In genomic region chr11:577611-577894, GRCh38 we compare ENCODE assay signal across 10 cellular contexts. TPM values are rescaled to one million over a fixed set of nuclear protein-coding genes. Genes with fewer than 3 reads are reported as not detected.
DNase-seq lines count a peak whose midpoint lies in the region; ATAC-seq and TF ChIP-seq lines count a peak whose summit lies in the region.
"Had no signal": no experiment of that assay in that cellular context is flagged by ENCODE, and none has a peak within 500 bp of the region (broad histone marks: within the 10 kb centered on the region; RNA-seq: fewer than 3 reads in every experiment).

No MANE protein-coding gene starts in this region.

- CTCF ChIA-PET in activated CD8-positive, alpha-beta T cell treated with anti-CD3 and anti-CD28 coated beads, Interleukin-2, amount 10 ng/mL, durations not matched to agents 7 days and 5 days (lab: Charles Lee) = interaction anchor here (1.3 to 1.6 kb wide), 3 partner anchors 10 to 145 kb away, joined by 3 to 5 read pairs (median 3); no protein-coding TSS in a partner anchor

- no peaks in the 10 kb centered on the region for H3K9me3 Mint-ChIP-seq in HFFc6
- no peaks in the 10 kb centered on the region for H3K9me3 Mint-ChIP-seq in activated CD8-positive, alpha-beta T cell treated with anti-CD3 and anti-CD28 coated beads, Interleukin-2, amount 10 ng/mL, durations not matched to agents 7 days and 5 days (ENCODE audit: insufficient read depth)
- no peaks in the 10 kb centered on the region for H3K9me3 Mint-ChIP-seq in stimulated activated effector memory CD8-positive, alpha-beta T cell treated with anti-CD3 and anti-CD28 coated beads, Interleukin-12 subunit alpha, Interleukin-12 subunit beta, amount 100 ng/mL, for 72 hours

- peak overlapping the region; percentile 95 for H3K4me3 Mint-ChIP-seq in HFFc6
- peak overlapping the region; percentile 88 for H3K4me3 Mint-ChIP-seq in activated CD8-positive, alpha-beta T cell treated with anti-CD3 and anti-CD28 coated beads, Interleukin-2, amount 10 ng/mL, durations not matched to agents 7 days and 5 days
- peak overlapping the region; percentile 82 for H3K4me3 Mint-ChIP-seq in stimulated activated effector memory CD8-positive, alpha-beta T cell treated with anti-CD3 and anti-CD28 coated beads, Interleukin-12 subunit alpha, Interleukin-12 subunit beta, amount 100 ng/mL, for 72 hours

- no peak for ATAC-seq in activated CD8-positive, alpha-beta T cell treated with anti-CD3 and anti-CD28 coated beads, Interleukin-2, amount 10 ng/mL, durations not matched to agents 7 days and 5 days
- ATAC-seq in stimulated activated effector memory CD8-positive, alpha-beta T cell treated with anti-CD3 and anti-CD28 coated beads, Interleukin-12 subunit alpha, Interleukin-12 subunit beta, amount 100 ng/mL, for 72 hours = no peak
- ATAC-seq in HG03280 (IDR thresholded peaks at IDR 0.05; ENCODE audit: unreplicated experiment) = no peak

- POLR2A ChIA-PET in activated CD8-positive, alpha-beta T cell treated with anti-CD3 and anti-CD28 coated beads, Interleukin-2, amount 10 ng/mL, durations not matched to agents 7 days and 5 days (lab: Charles Lee) = interaction anchor here (0.8 to 3.9 kb wide), 5 partner anchors 9 to 38 kb away, joined by 3 to 30 read pairs (median 4); partner anchors contain the start of gene IRF7

- TF ChIP-seq CTCF in HFFc6 (IDR thresholded peaks at IDR 0.05) = no peak

- H3K27ac Mint-ChIP-seq in HFFc6 = peak overlapping the region; percentile 85
- peak overlapping the region; percentile 87 for H3K27ac Mint-ChIP-seq in activated CD8-positive, alpha-beta T cell treated with anti-CD3 and anti-CD28 coated beads, Interleukin-2, amount 10 ng/mL, durations not matched to agents 7 days and 5 days
- peak overlapping the region; percentile 84 for H3K27ac Mint-ChIP-seq in stimulated activated effector memory CD8-positive, alpha-beta T cell treated with anti-CD3 and anti-CD28 coated beads, Interleukin-12 subunit alpha, Interleukin-12 subunit beta, amount 100 ng/mL, for 72 hours

- H3K36me3 Mint-ChIP-seq in HFFc6 (ENCODE audit: low read depth) = peaks cover 9% of the 10 kb centered on the region; the same call in 1 of the 2 replicates
- peaks cover 34% of the 10 kb centered on the region for H3K36me3 Mint-ChIP-seq in activated CD8-positive, alpha-beta T cell treated with anti-CD3 and anti-CD28 coated beads, Interleukin-2, amount 10 ng/mL, durations not matched to agents 7 days and 5 days (ENCODE audit: low read depth)
- H3K36me3 Mint-ChIP-seq in stimulated activated effector memory CD8-positive, alpha-beta T cell treated with anti-CD3 and anti-CD28 coated beads, Interleukin-12 subunit alpha, Interleukin-12 subunit beta, amount 100 ng/mL, for 72 hours = peaks cover 61% of the 10 kb centered on the region

- H3K4me3 ChIP-seq in iPS-11a (ENCODE audit: low read depth, low read length) = peak overlapping the region; percentile 93

- peaks cover 42% of the 10 kb centered on the region for H3K4me1 Mint-ChIP-seq in HFFc6 (ENCODE audit: low read depth)
- H3K4me1 Mint-ChIP-seq in activated CD8-positive, alpha-beta T cell treated with anti-CD3 and anti-CD28 coated beads, Interleukin-2, amount 10 ng/mL, durations not matched to agents 7 days and 5 days (ENCODE audit: low read depth) = peaks cover 58% of the 10 kb centered on the region
- peaks cover 60% of the 10 kb centered on the region for H3K4me1 Mint-ChIP-seq in stimulated activated effector memory CD8-positive, alpha-beta T cell treated with anti-CD3 and anti-CD28 coated beads, Interleukin-12 subunit alpha, Interleukin-12 subunit beta, amount 100 ng/mL, for 72 hours

- peaks cover 3% of the 10 kb centered on the region; the same call in 1 of the 2 replicates for H3K27me3 Mint-ChIP-seq in HFFc6 (ENCODE audit: insufficient read depth)
- H3K27me3 Mint-ChIP-seq in activated CD8-positive, alpha-beta T cell treated with anti-CD3 and anti-CD28 coated beads, Interleukin-2, amount 10 ng/mL, durations not matched to agents 7 days and 5 days (ENCODE audit: low read depth) = peaks cover 15% of the 10 kb centered on the region

- no peak for DNase-seq in HFFc6
- no peak for DNase-seq in activated CD8-positive, alpha-beta T cell treated with anti-CD3 and anti-CD28 coated beads, Interleukin-2, amount 10 ng/mL, durations not matched to agents 7 days and 5 days
- DNase-seq in stimulated activated effector memory CD8-positive, alpha-beta T cell treated with anti-CD3 and anti-CD28 coated beads, Interleukin-12 subunit alpha, Interleukin-12 subunit beta, amount 100 ng/mL, for 72 hours (ENCODE audit: low spot score in 2 of 2) = no peak
- DNase-seq in DMS153 treated with DMSO at 0.1 percent for 48 hours (lab: John Stamatoyannopoulos, UW; ENCODE audit: unreplicated experiment) = no peak
- DNase-seq in SK-N-DZ (ENCODE audit: low spot score) = no peak
- no peak for DNase-seq in cortex of kidney (lab: John Stamatoyannopoulos, UW)
- DNase-seq: islet precursor cell, T1000 had no signal

RNA-seq across cellular contexts. Expression of gene PHRF1, which starts 1.3 kb away (rescaled TPM):
- total RNA-seq in HFFc6 (2021; fragmentation: NEBNext Ultra II Directional; extraction: Animal tissue kit (Norgen Biotek cat#: 25700)) = 10 to 100 TPM; 23.8 to 27.5 (median 24.8) TPM
- 10 to 100 TPM; 53.7 to 58.1 TPM for total RNA-seq in activated CD8-positive, alpha-beta T cell treated with anti-CD3 and anti-CD28 coated beads, Interleukin-2, amount 10 ng/mL, durations not matched to agents 7 days and 5 days
- 16.2 and 26.4 TPM in 2 replicates for polyA plus RNA-seq in SK-N-DZ (2014; cell fraction: cytosol; rRNA removed)
- polyA plus RNA-seq in SK-N-DZ (2014; cell fraction: nucleus; rRNA removed) = 24.4 and 26.5 TPM in 2 replicates

RNA-seq across cellular contexts. Expression of gene RASSF7, which starts 16.8 kb away (rescaled TPM):
- 10 to 100 TPM; 10.1 to 18.8 (median 12.7) TPM for total RNA-seq in HFFc6 (2021; fragmentation: NEBNext Ultra II Directional; extraction: Animal tissue kit (Norgen Biotek cat#: 25700))
- 10 to 100 TPM; 32.2 to 36.1 TPM for total RNA-seq in activated CD8-positive, alpha-beta T cell treated with anti-CD3 and anti-CD28 coated beads, Interleukin-2, amount 10 ng/mL, durations not matched to agents 7 days and 5 days
- 25.4 and 30.7 TPM in 2 replicates for polyA plus RNA-seq in SK-N-DZ (2014; cell fraction: cytosol; rRNA removed)
- 37.4 and 45.5 TPM in 2 replicates for polyA plus RNA-seq in SK-N-DZ (2014; cell fraction: nucleus; rRNA removed)

RNA-seq across cellular contexts. Expression of gene LMNTD2, which starts 17.0 kb away (rescaled TPM):
- 1 to 10 TPM in 3 of 6 experiments, under 1 TPM in 3; 0.37 to 2.3 (median 0.97) TPM for total RNA-seq in HFFc6 (2021; fragmentation: NEBNext Ultra II Directional; extraction: Animal tissue kit (Norgen Biotek cat#: 25700))
- under 1 TPM; 0.34 to 0.81 TPM for total RNA-seq in activated CD8-positive, alpha-beta T cell treated with anti-CD3 and anti-CD28 coated beads, Interleukin-2, amount 10 ng/mL, durations not matched to agents 7 days and 5 days
- 0.52 and 2.6 TPM in 2 replicates for polyA plus RNA-seq in SK-N-DZ (2014; cell fraction: cytosol; rRNA removed)
- 4.3 and 6.4 TPM in 2 replicates for polyA plus RNA-seq in SK-N-DZ (2014; cell fraction: nucleus; rRNA removed)

RNA-seq across cellular contexts. Expression of gene IRF7, which starts 38.2 kb away (rescaled TPM):
- total RNA-seq in HFFc6 (2021; fragmentation: NEBNext Ultra II Directional; extraction: Animal tissue kit (Norgen Biotek cat#: 25700)) = 1 to 10 TPM; 3.0 to 5.2 (median 4.2) TPM
- total RNA-seq in activated CD8-positive, alpha-beta T cell treated with anti-CD3 and anti-CD28 coated beads, Interleukin-2, amount 10 ng/mL, durations not matched to agents 7 days and 5 days = 100 to 1,000 TPM; 120 to 136 TPM
- polyA plus RNA-seq in SK-N-DZ (2014; cell fraction: cytosol; rRNA removed) = 5.7 and 5.8 TPM in 2 replicates
- 31.0 and 33.5 TPM in 2 replicates for polyA plus RNA-seq in SK-N-DZ (2014; cell fraction: nucleus; rRNA removed)

RNA-seq across cellular contexts. Expression of gene LRRC56, which starts 40.2 kb away (rescaled TPM):
- under 1 TPM; 0.23 to 0.83 (median 0.55) TPM for total RNA-seq in HFFc6 (2021; fragmentation: NEBNext Ultra II Directional; extraction: Animal tissue kit (Norgen Biotek cat#: 25700))
- 1 to 10 TPM; 1.9 to 2.2 TPM for total RNA-seq in activated CD8-positive, alpha-beta T cell treated with anti-CD3 and anti-CD28 coated beads, Interleukin-2, amount 10 ng/mL, durations not matched to agents 7 days and 5 days
- polyA plus RNA-seq in SK-N-DZ (2014; cell fraction: cytosol; rRNA removed) = 0.15 and 0.18 TPM in 2 replicates
- polyA plus RNA-seq in SK-N-DZ (2014; cell fraction: nucleus; rRNA removed) = 0.54 and 0.75 TPM in 2 replicates
